8 cellular contexts compared by ENCODE assay signal in the genomic region with DNA sequence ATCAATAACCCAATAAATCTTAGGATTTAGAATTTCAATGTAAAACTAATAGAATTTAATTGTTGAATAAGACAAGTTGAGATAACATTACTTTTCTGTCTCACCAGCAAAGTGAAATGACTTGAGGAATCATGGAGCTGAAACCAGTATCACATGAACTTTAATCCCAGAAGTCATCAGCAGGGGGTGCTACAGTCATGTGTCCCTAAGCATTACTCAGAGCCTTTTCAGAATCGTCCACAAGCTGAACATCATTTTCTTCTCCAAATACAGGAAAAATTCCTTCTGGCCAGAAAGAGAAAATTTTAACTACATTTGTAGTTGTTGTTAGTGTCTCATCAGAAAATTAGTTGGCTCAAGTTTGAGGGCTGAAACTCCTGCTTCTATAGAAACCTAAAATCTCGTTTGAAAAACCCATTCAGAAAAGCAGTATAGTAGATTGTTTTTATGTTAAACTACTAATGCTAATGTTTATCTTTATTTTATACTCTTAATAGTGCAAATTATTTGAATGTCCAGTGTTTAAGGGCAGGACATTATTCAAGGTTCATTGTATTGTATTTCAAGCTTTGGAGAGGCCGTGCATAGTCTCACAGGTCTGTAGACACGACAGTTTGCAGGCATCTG.
DNase-seq lines count a peak whose midpoint lies in the region; ATAC-seq and TF ChIP-seq lines count a peak whose summit lies in the region.

No MANE protein-coding gene starts in this region.

- no peaks in the 10 kb centered on the region for H3K79me2 ChIP-seq in OCI-LY1 (ENCODE audit: insufficient read depth, low read length)

- H3K27ac Mint-ChIP-seq in activated T-helper 17 cell treated with anti-CD3 and anti-CD28 coated beads, Interleukin-2, amount 50 U/mL, for 72 hours, result no peak overlapping the region

- no peak overlapping the region for H3K4me2 ChIP-seq in OCI-LY1 (ENCODE audit: low read length)

- H3K36me3 Mint-ChIP-seq in activated T-helper 17 cell treated with anti-CD3 and anti-CD28 coated beads, Interleukin-2, amount 50 U/mL, for 72 hours (ENCODE audit: low read depth), result no peaks in the 10 kb centered on the region

- H3K4me1 ChIP-seq in OCI-LY1 (ENCODE audit: insufficient read depth, low read length, severe bottlenecking), result no peaks in the 10 kb centered on the region

- no peak overlapping the region for H3K4me3 Mint-ChIP-seq in activated T-helper 17 cell treated with anti-CD3 and anti-CD28 coated beads, Interleukin-2, amount 50 U/mL, for 72 hours

- no peak overlapping the region for H3K4me3 ChIP-seq in OCI-LY1 (ENCODE audit: low read depth, low read length, poor library complexity, severe bottlenecking)

- no peaks in the 10 kb centered on the region for H3K27me3 ChIP-seq in OCI-LY1 (ENCODE audit: insufficient read depth, low read length)

- no peak overlapping the region for H2AFZ ChIP-seq in OCI-LY1 (ENCODE audit: low read length)

- no peak overlapping the region for H3K9ac ChIP-seq in OCI-LY1 (ENCODE audit: low read length)

- H3K36me3 ChIP-seq in OCI-LY1 (ENCODE audit: insufficient read depth, low read length), result no peaks in the 10 kb centered on the region

- no peaks in the 10 kb centered on the region for H3F3A ChIP-seq in OCI-LY1 (ENCODE audit: insufficient read depth, low read length)

- H3K27me3 Mint-ChIP-seq in activated T-helper 17 cell treated with anti-CD3 and anti-CD28 coated beads, Interleukin-2, amount 50 U/mL, for 72 hours, result no peaks in the 10 kb centered on the region

- no peaks in the 10 kb centered on the region for H3K4me1 Mint-ChIP-seq in activated T-helper 17 cell treated with anti-CD3 and anti-CD28 coated beads, Interleukin-2, amount 50 U/mL, for 72 hours

- H3K27ac ChIP-seq in OCI-LY1 (ENCODE audit: low read depth, low read length, poor library complexity, severe bottlenecking) (no peak overlapping the region), epithelial cell of prostate (no peak overlapping the region)

- TF ChIP-seq CTCF in OCI-LY1 (IDR thresholded peaks at IDR 0.05; ENCODE audit: low read length) (peak; percentile 73; the same call in 1 of the 2 replicates), omental fat pad (IDR thresholded peaks at IDR 0.05) (no peak)

- no peaks in the 10 kb centered on the region for H4K20me1 ChIP-seq in OCI-LY1 (ENCODE audit: insufficient read depth, low read length)

- no peaks in the 10 kb centered on the region for H3K9me3 ChIP-seq in OCI-LY1 (ENCODE audit: low read length)

- H3K9me3 Mint-ChIP-seq in activated T-helper 17 cell treated with anti-CD3 and anti-CD28 coated beads, Interleukin-2, amount 50 U/mL, for 72 hours, result peaks cover 7% of the 10 kb centered on the region

- DNase-seq in DMS153 (lab: John Stamatoyannopoulos, UW) (peak; percentile 29), epithelial cell of prostate (ENCODE audit: low read depth, low spot score) (peak; percentile 6), omental fat pad (ENCODE audit: low spot score) (peak; percentile 34)
- no peak for DNase-seq in activated T-cell treated with anti-CD3 and anti-CD28 coated beads, Interleukin-2, amount 50 U/mL, for 48 hours

- no peaks in the 10 kb centered on the region for H3K9me2 ChIP-seq in OCI-LY1 (ENCODE audit: low read depth, low read length)

- ATAC-seq in GM18873 (IDR thresholded peaks at IDR 0.05; ENCODE audit: low FRiP score, unreplicated experiment), result peak; percentile 61
- ATAC-seq in HG03520 (IDR thresholded peaks at IDR 0.05; ENCODE audit: unreplicated experiment), result peak; percentile 75
- no peak for ATAC-seq in omental fat pad (ENCODE audit: low FRiP score)
- no peak for ATAC-seq in activated T-helper 17 cell treated with anti-CD3 and anti-CD28 coated beads, Interleukin-2, amount 50 U/mL, for 72 hours (replicated peaks)

Comparison
In these comparisons a context has a peak if more than half of its experiments do, and no peak if none do; other contexts are left out.
1. DNase-seq: peak in DMS153 (single experiment), epithelial cell of prostate (single experiment) and omental fat pad (single experiment); none in activated T-cell treated with anti-CD3 and anti-CD28 coated beads, Interleukin-2, amount 50 U/mL, for 48 hours (0 of 2).
2. ATAC-seq: peak in GM18873 (single experiment) and HG03520 (single experiment); none in omental fat pad (single experiment) and activated T-helper 17 cell treated with anti-CD3 and anti-CD28 coated beads, Interleukin-2, amount 50 U/mL, for 72 hours (single experiment).